Comparison of ENCODE assay signal across 8 cellular contexts in the genomic region with DNA sequence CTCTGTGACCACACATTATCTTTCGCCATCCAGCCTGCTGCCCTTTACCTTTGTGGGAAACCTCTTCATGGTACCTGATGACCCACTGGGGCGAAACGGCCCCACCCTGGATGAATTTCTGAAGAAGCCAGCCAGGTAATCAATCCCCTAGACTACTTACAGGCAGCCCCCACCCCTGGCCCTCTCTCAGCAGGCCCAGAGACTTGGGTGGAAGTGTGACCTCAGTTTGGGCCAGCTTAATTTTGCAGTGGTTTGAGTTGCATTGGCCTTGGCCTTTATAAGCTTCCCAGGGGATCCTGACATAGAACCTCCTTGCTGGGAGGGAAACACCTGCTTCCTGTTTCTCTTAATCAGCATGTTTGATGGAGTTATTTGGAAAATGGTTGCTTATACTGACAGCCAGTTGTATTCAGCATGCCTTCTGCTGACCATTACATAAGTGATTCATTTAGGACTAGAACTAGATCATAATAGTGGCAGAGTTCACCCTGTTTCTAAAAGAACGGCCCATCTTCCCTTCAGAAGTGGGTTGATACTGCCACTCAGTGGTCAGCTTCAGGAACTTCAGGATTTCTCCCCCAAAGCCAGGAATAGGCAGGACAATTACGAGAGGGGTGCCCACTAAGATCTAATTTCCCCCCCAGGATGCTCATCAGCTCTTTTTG. TPM values are rescaled to one million over a fixed set of nuclear protein-coding genes. Genes with fewer than 3 reads are reported as not detected.
DNase-seq lines count a peak whose midpoint lies in the region; ATAC-seq and TF ChIP-seq lines count a peak whose summit lies in the region.

No MANE protein-coding gene starts in this region.

- no peak overlapping the region for H3K18ac ChIP-seq in mesendoderm (ENCODE audit: low read length)

- H3K4ac ChIP-seq in mesendoderm (ENCODE audit: low read depth, low read length), result no peak overlapping the region

- peaks cover 6% of the 10 kb centered on the region for H3K79me1 ChIP-seq in mesendoderm (ENCODE audit: low read length)

- H3K23ac ChIP-seq in mesendoderm (ENCODE audit: low read length), result no peak overlapping the region

- H3K56ac ChIP-seq in mesendoderm (ENCODE audit: low read length), result no peak overlapping the region

- no peak overlapping the region for H2BK120ac ChIP-seq in mesendoderm (ENCODE audit: low read depth, low read length)

- peak; percentile 68 to 89 (median 82) for TF ChIP-seq CTCF in thyroid gland (IDR thresholded peaks at IDR 0.05)

- H4K5ac ChIP-seq in mesendoderm (ENCODE audit: low read length), result no peak overlapping the region

- H3K9me3 ChIP-seq in effector memory CD4-positive, alpha-beta T cell (ENCODE audit: control insufficient read depth, low read length), result no peaks in the 10 kb centered on the region
- no peaks in the 10 kb centered on the region for H3K9me3 ChIP-seq in thyroid gland

- intact Hi-C loops in thyroid gland (cut with DNase I), result loop anchor here (2.0 to 10.0 kb wide), 2 partner anchors 102 to 202 kb away; partner anchors contain the start of genes ADCY4, GMPR2 and NEDD8

- H2BK15ac ChIP-seq in mesendoderm (replicated peaks; ENCODE audit: low read depth), result no peak overlapping the region

- H3K36me3 ChIP-seq in effector memory CD4-positive, alpha-beta T cell (ENCODE audit: control insufficient read depth, insufficient read depth, low read length), result peaks cover 57% of the 10 kb centered on the region
- H3K36me3 ChIP-seq in mesendoderm (ENCODE audit: control insufficient read depth, insufficient read depth, low read length) (no peaks in the 10 kb centered on the region), thyroid gland (peaks cover 48 to 53% of the 10 kb centered on the region in 2 donors)

- no peak for TF ChIP-seq POLR2A in thyroid gland (IDR thresholded peaks at IDR 0.05)

- WGBS in mesendoderm (ENCODE audit: extremely low coverage, insufficient coverage, low lambda C conversion rate), result no CpG with 5 or more reads among the region's 5 CpGs
- 31 to 45% methylated on average over 5 of the region's 5 CpGs for WGBS in thyroid gland, 2 donors

- ATAC-seq in GM19463 (IDR thresholded peaks at IDR 0.05; ENCODE audit: unreplicated experiment), result peak; percentile 51

- no peak overlapping the region for H3K4me3 ChIP-seq in effector memory CD4-positive, alpha-beta T cell (ENCODE audit: insufficient read depth, low read depth, low read length, poor library complexity, severe bottlenecking)
- H3K4me3 ChIP-seq in mesendoderm (ENCODE audit: low read length), result no peak overlapping the region
- no peak overlapping the region for H3K4me3 ChIP-seq in thyroid gland (replicated peaks in 1 of 3)

- no peak overlapping the region for H3K9ac ChIP-seq in mesendoderm (ENCODE audit: low read length)

- H2BK5ac ChIP-seq in mesendoderm (ENCODE audit: low read length), result no peak overlapping the region

- peak overlapping the region; percentile 6 for H3K27ac ChIP-seq in effector memory CD4-positive, alpha-beta T cell (ENCODE audit: insufficient read depth, low read length, poor library complexity, severe bottlenecking)
- H3K27ac ChIP-seq in mesendoderm (ENCODE audit: low read depth, low read length), result no peak overlapping the region
- peak overlapping the region; percentile 23 to 46 (median 39) for H3K27ac ChIP-seq in thyroid gland

- H3K27me3 ChIP-seq in effector memory CD4-positive, alpha-beta T cell (replicated peaks; ENCODE audit: control insufficient read depth, insufficient read depth, low read length, poor library complexity, severe bottlenecking), result no peaks in the 10 kb centered on the region
- no peaks in the 10 kb centered on the region for H3K27me3 ChIP-seq in mesendoderm (ENCODE audit: insufficient read depth, low read length, poor library complexity)
- no peaks in the 10 kb centered on the region for H3K27me3 ChIP-seq in thyroid gland

- H3K4me1 ChIP-seq in effector memory CD4-positive, alpha-beta T cell (ENCODE audit: control insufficient read depth, insufficient read depth, low read length, poor library complexity, severe bottlenecking), result peaks cover 19% of the 10 kb centered on the region
- no peaks in the 10 kb centered on the region for H3K4me1 ChIP-seq in mesendoderm (ENCODE audit: control insufficient read depth, low read depth, low read length)
- peaks cover 9 to 48% of the 10 kb centered on the region in 2 donors for H3K4me1 ChIP-seq in thyroid gland

- DNase-seq in COR-L47 (lab: John Stamatoyannopoulos, UW) (peak; percentile 34), NCI-H1694 (lab: John Stamatoyannopoulos, UW) (peak; percentile 67), T1000 (lab: John Stamatoyannopoulos, UW) (peak; percentile 8), mesendoderm (peak; percentile 62), thyroid gland (peak; percentile 27 to 40), T-helper 9 cell (no peak)
- DNase-seq in effector memory CD4-positive, alpha-beta T cell, result peak in 2 of 3 donors; percentile 18 to 39

- H4K8ac ChIP-seq in mesendoderm (ENCODE audit: low read depth, low read length), result no peak overlapping the region

- H3K4me2 ChIP-seq in mesendoderm (ENCODE audit: low read length), result no peak overlapping the region

- H2AK5ac ChIP-seq in mesendoderm (ENCODE audit: low read length), result no peak overlapping the region

- H3K79me2 ChIP-seq in mesendoderm (ENCODE audit: control insufficient read depth, insufficient read depth, low read length), result no peaks in the 10 kb centered on the region

RNA-seq across cellular contexts. Expression of gene SDR39U1, which starts 6.1 kb away (rescaled TPM):
- polyA plus RNA-seq in mesendoderm (2013, experiment 1 of 2), result 34.8 TPM
- 39.1 TPM for polyA plus RNA-seq in mesendoderm (2013, experiment 2 of 2)
- total RNA-seq in thyroid gland, result 10 to 100 TPM; 35.1 to 75.6 (median 49.2) TPM

RNA-seq across cellular contexts. Expression of gene KHNYN, which starts 6.7 kb away (rescaled TPM):
- polyA plus RNA-seq in mesendoderm (2013, experiment 1 of 2), result 6.0 TPM
- 6.3 TPM for polyA plus RNA-seq in mesendoderm (2013, experiment 2 of 2)
- 10 to 100 TPM; 46.9 to 75.0 (median 48.3) TPM for total RNA-seq in thyroid gland

RNA-seq across cellular contexts. Expression of gene CBLN3, which starts 7.0 kb away (rescaled TPM):
- 0.20 TPM for polyA plus RNA-seq in mesendoderm (2013, experiment 1 of 2)
- 0.22 TPM for polyA plus RNA-seq in mesendoderm (2013, experiment 2 of 2)
- 1 to 10 TPM; 1.7 to 3.4 (median 2.3) TPM for total RNA-seq in thyroid gland

RNA-seq across cellular contexts. Expression of gene NYNRIN, which starts 37.7 kb away (rescaled TPM):
- 4.0 TPM for polyA plus RNA-seq in mesendoderm (2013, experiment 1 of 2)
- 3.9 TPM for polyA plus RNA-seq in mesendoderm (2013, experiment 2 of 2)
- 10 to 100 TPM; 11.7 to 19.9 (median 12.3) TPM for total RNA-seq in thyroid gland
